In the genomic region with DNA sequence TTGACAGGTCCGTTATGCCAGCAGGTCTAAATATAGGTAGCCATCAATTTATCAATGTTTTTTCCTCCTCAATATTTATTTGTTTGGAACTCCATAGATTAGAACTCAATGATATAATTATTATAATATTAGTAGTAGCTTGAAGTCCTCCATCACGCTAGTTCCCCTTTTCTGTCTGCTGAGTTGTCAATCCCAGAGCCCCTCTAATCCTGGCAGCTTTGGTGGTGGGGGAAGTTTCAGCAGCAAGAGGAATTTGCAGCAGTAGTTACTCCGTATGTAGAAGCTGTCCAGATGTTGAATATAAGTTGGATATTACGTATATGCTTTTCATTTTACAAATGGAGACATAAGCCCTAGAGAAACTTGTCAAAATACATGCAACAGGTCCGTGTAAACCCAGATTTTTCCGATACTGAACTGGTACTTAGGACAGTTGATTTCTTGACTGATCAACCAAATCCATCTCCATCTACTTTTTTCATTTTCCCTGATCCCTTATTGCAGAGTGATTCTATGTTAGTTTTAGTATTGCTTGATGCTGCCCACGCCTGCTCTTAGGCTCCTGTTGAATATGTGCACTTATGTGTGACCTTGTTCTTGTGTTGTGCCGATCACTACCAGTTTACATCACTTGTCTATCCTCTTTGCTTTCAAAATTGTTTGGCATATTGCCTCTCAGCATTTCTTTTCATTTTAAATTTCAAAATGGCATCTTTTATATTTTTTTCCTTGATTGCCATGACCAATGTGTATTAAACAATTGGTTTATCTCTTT, we compare ENCODE assay signal across 16 cellular contexts. TPM values are rescaled to one million over a fixed set of nuclear protein-coding genes. Genes with fewer than 3 reads are reported as not detected.
DNase-seq lines count a peak whose midpoint lies in the region; ATAC-seq and TF ChIP-seq lines count a peak whose summit lies in the region.
"Had no signal": no experiment of that assay in that cellular context is flagged by ENCODE, and none has a peak within 500 bp of the region (broad histone marks: within the 10 kb centered on the region; RNA-seq: fewer than 3 reads in every experiment).

No MANE protein-coding gene starts in this region.

- no peak for TF ChIP-seq POLR2A in breast epithelium (IDR thresholded peaks at IDR 0.05)

- peak; percentile 34 to 39 for ATAC-seq in naive B cell (ENCODE audit: low read depth in 2 of 2)
- ATAC-seq in HG03175 (IDR thresholded peaks at IDR 0.05; ENCODE audit: unreplicated experiment): no peak
- ATAC-seq: left lobe of liver had no signal

- DNase-seq in T-helper 1 cell (no peak), GM12864 (ENCODE audit: low read depth) (no peak), naive B cell (no peak), SKM-1 (lab: John Stamatoyannopoulos, UW; ENCODE audit: unreplicated experiment) (no peak), breast epithelium (ENCODE audit: low spot score in 2 of 2) (no peak)
- no peak for DNase-seq in activated CD4-positive, alpha-beta memory T cell treated with anti-CD3 and anti-CD28 coated beads for 36 hours
- DNase-seq: effector memory CD4-positive, alpha-beta T cell; retina; stimulated activated CD4-positive, alpha-beta T cell treated with anti-CD3 and anti-CD28 coated beads, Interleukin-1b, Interleukin-23, amount 100 ng/mL, for 48 hours; upper lobe of left lung had no signal

- no peaks in the 10 kb centered on the region for H3K9me3 ChIP-seq in breast epithelium
- H3K9me3 ChIP-seq: upper lobe of left lung had no signal

- POLR2A ChIA-PET in activated CD4-positive, alpha-beta memory T cell treated with anti-CD3 and anti-CD28 coated beads for 36 hours (lab: Charles Lee): interaction anchor here (2.7 to 8.5 kb wide), 2 partner anchors 16 to 27 kb away, joined by 29 to 160 read pairs; partner anchors contain the start of gene SMAP2

- H3K27me3 Mint-ChIP-seq in T-helper 1 cell treated with Interleukin-12 subunit alpha and Interleukin-12 subunit beta and Interleukin-4 antibody, amounts not matched to agents 30 μg/mL and 1 μg/mL, for 36 hours (ENCODE audit: low read depth): no peaks in the 10 kb centered on the region
- H3K27me3 Mint-ChIP-seq in activated CD4-positive, alpha-beta memory T cell treated with anti-CD3 and anti-CD28 coated beads for 36 hours: no peaks in the 10 kb centered on the region
- no peaks in the 10 kb centered on the region for H3K27me3 Mint-ChIP-seq in naive B cell

- H3K27ac Mint-ChIP-seq in T-helper 1 cell treated with Interleukin-12 subunit alpha and Interleukin-12 subunit beta and Interleukin-4 antibody, amounts not matched to agents 30 μg/mL and 1 μg/mL, for 36 hours: peak overlapping the region; percentile 74
- H3K27ac Mint-ChIP-seq in activated CD4-positive, alpha-beta memory T cell treated with anti-CD3 and anti-CD28 coated beads for 36 hours: peak overlapping the region; percentile 88
- peak overlapping the region; percentile 44 to 98 (median 84) for H3K27ac Mint-ChIP-seq in naive B cell
- H3K27ac Mint-ChIP-seq: nephron had no signal

- H3K4me3 ChIP-seq in GM12864 (ENCODE audit: low read depth, low read length) (peak overlapping the region; percentile 44), breast epithelium (no peak overlapping the region)
- H3K4me3 ChIP-seq: upper lobe of left lung had no signal

- no peaks in the 10 kb centered on the region for H3K27me3 ChIP-seq in breast epithelium
- H3K27me3 ChIP-seq: upper lobe of left lung had no signal

- H3K36me3 ChIP-seq in breast epithelium: no peaks in the 10 kb centered on the region

- H3K4me1 ChIP-seq in breast epithelium: peaks cover 0 to 2% of the 10 kb centered on the region in 2 donors

- peaks cover 65% of the 10 kb centered on the region for H3K4me1 Mint-ChIP-seq in T-helper 1 cell treated with Interleukin-12 subunit alpha and Interleukin-12 subunit beta and Interleukin-4 antibody, amounts not matched to agents 30 μg/mL and 1 μg/mL, for 36 hours (ENCODE audit: low read depth)
- peaks cover 85% of the 10 kb centered on the region for H3K4me1 Mint-ChIP-seq in activated CD4-positive, alpha-beta memory T cell treated with anti-CD3 and anti-CD28 coated beads for 36 hours (ENCODE audit: low read depth)
- peaks cover 55 to 94% (median 73%) of the 10 kb centered on the region in 3 donors for H3K4me1 Mint-ChIP-seq in naive B cell
- H3K4me1 Mint-ChIP-seq: nephron had no signal

- intact Hi-C loops in activated CD4-positive, alpha-beta memory T cell treated with anti-CD3 and anti-CD28 coated beads for 36 hours (cut with micrococcal nuclease): loop anchor here (5.0 kb wide), 2 partner anchors 144 to 359 kb away; partner anchors contain the start of genes CAP1 and ZMPSTE24
- intact Hi-C loops in breast epithelium (cut with DNase I; ENCODE audit: low total_unique reads): no loop called here

- H3K9me3 Mint-ChIP-seq in T-helper 1 cell treated with Interleukin-12 subunit alpha and Interleukin-12 subunit beta and Interleukin-4 antibody, amounts not matched to agents 30 μg/mL and 1 μg/mL, for 36 hours: no peaks in the 10 kb centered on the region
- H3K9me3 Mint-ChIP-seq in activated CD4-positive, alpha-beta memory T cell treated with anti-CD3 and anti-CD28 coated beads for 36 hours: no peaks in the 10 kb centered on the region
- H3K9me3 Mint-ChIP-seq in naive B cell: no peaks in the 10 kb centered on the region
- H3K9me3 Mint-ChIP-seq: nephron had no signal

- H3K4me3 Mint-ChIP-seq in T-helper 1 cell treated with Interleukin-12 subunit alpha and Interleukin-12 subunit beta and Interleukin-4 antibody, amounts not matched to agents 30 μg/mL and 1 μg/mL, for 36 hours: peak overlapping the region; percentile 40
- peak overlapping the region; percentile 34 for H3K4me3 Mint-ChIP-seq in activated CD4-positive, alpha-beta memory T cell treated with anti-CD3 and anti-CD28 coated beads for 36 hours
- H3K4me3 Mint-ChIP-seq in naive B cell: peak overlapping the region; percentile 56 to 90 (median 78)
- H3K4me3 Mint-ChIP-seq: nephron had no signal

- TF ChIP-seq CTCF in GM12864 (IDR thresholded peaks at IDR 0.05; ENCODE audit: low read depth, low read length, missing control alignments) (no peak), breast epithelium (IDR thresholded peaks at IDR 0.05) (no peak)

- CTCF ChIA-PET in activated CD4-positive, alpha-beta memory T cell treated with anti-CD3 and anti-CD28 coated beads for 36 hours (lab: Charles Lee): interaction anchor here (2.0 to 9.9 kb wide), 5 partner anchors 17 to 257 kb away, joined by 7 to 188 read pairs (median 17); partner anchors contain the start of genes SMAP2 and ZFP69B

- peaks cover 32% of the 10 kb centered on the region for H3K36me3 Mint-ChIP-seq in T-helper 1 cell treated with Interleukin-12 subunit alpha and Interleukin-12 subunit beta and Interleukin-4 antibody, amounts not matched to agents 30 μg/mL and 1 μg/mL, for 36 hours (ENCODE audit: low read depth)
- peaks cover 51% of the 10 kb centered on the region for H3K36me3 Mint-ChIP-seq in activated CD4-positive, alpha-beta memory T cell treated with anti-CD3 and anti-CD28 coated beads for 36 hours
- peaks cover 9 to 36% of the 10 kb centered on the region in 2 donors for H3K36me3 Mint-ChIP-seq in naive B cell

- no peak overlapping the region for H3K27ac ChIP-seq in breast epithelium
- H3K27ac ChIP-seq: 22Rv1, VCaP had no signal

RNA-seq across cellular contexts. Expression of gene SMAP2, which starts 28.1 kb away (rescaled TPM):
- total RNA-seq in activated CD4-positive, alpha-beta memory T cell treated with anti-CD3 and anti-CD28 coated beads for 36 hours: 100 to 1,000 TPM; 250 to 254 TPM
- 100 to 1,000 TPM; 480 to 946 (median 649) TPM for polyA plus RNA-seq in naive B cell (ENCODE audit: low read depth in 6 of 6)
- total RNA-seq in breast epithelium: 10 to 100 TPM; 27.2 to 64.2 (median 33.1) TPM

RNA-seq across cellular contexts. Expression of gene ZFP69B, which starts 48.7 kb away (rescaled TPM):
- total RNA-seq in activated CD4-positive, alpha-beta memory T cell treated with anti-CD3 and anti-CD28 coated beads for 36 hours: 1 to 10 TPM; 4.8 to 5.7 TPM
- 1 to 10 TPM in 5 of 6 donors, not detected in 1; 1.1 to 3.2 (median 2.0) TPM for polyA plus RNA-seq in naive B cell (ENCODE audit: low read depth in 6 of 6)
- 1 to 10 TPM in 2 of 3 donors, under 1 TPM in 1; 0.96 to 2.6 (median 1.2) TPM for total RNA-seq in breast epithelium
